Comparison of ENCODE assay signal across 28 cellular contexts in the genomic region with DNA sequence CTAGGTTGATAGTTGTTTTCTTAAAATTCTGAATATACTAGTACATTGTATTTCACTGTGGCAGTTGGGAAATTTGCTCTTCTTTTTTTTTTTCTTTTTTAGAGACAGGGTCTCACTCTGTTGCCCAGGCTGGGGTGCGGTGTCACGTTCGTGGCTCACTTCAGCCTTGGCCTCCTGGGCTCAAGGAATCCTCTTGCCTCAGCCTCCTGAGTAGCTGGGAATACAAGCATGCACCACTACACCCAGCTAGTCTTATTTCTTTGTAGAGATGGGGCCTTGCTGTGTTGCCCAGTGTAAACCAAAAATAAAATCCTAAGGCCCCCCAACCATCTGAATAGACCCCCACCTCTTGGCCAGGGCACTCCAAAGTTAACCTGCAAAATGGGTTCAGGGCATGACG.
A peak's percentile ranks its signal among the peaks of the same experiment; 100 is the strongest.
DNase-seq lines count a peak whose midpoint lies in the region; ATAC-seq, FAIRE-seq and TF ChIP-seq lines count a peak whose summit lies in the region.
"Had no signal": no experiment of that assay in that cellular context is flagged by ENCODE, and none has a peak within 500 bp of the region (broad histone marks: within the 10 kb centered on the region; RNA-seq: fewer than 3 reads in every experiment).

No MANE protein-coding gene starts in this region.

- no peak for DNase-seq in WTC11 (ENCODE audit: low spot score)
- no peak for DNase-seq in K562 (ENCODE audit: extremely low read depth in 1 of 4, low spot score in 3 of 4)
- no peak for DNase-seq in neural crest cell (ENCODE audit: low read depth, low spot score)
- no peak for DNase-seq in inferior parietal cortex (ENCODE audit: extremely low spot score)
- no peak for DNase-seq in PC-9
- DNase-seq in NCI-H748 treated with DMSO at 0.1 percent for 48 hours (lab: John Stamatoyannopoulos, UW): no peak
- DNase-seq in NCI-H2029 treated with DMSO at 0.1 percent for 48 hours (lab: John Stamatoyannopoulos, UW): no peak
- DNase-seq: 8988T; ACHN; BE2C; C1 segment of cervical spinal cord; CD4-positive, alpha-beta memory T cell; CD4-positive, CD25-positive, alpha-beta regulatory T cell; CD8-positive, alpha-beta memory T cell; COR-L47; DMS 273 treated with DMSO at 0.1 percent for 48 hours; DMS153; DMS53; DMS79; DND-41; EL; GDM1 had no signal

- H3K4me2 ChIP-seq in K562 (ENCODE audit: insufficient read depth, low read length): no peak overlapping the region
- H3K4me2 ChIP-seq in PC-9: no peak overlapping the region
- H3K4me2 ChIP-seq: BLaER1 had no signal

- no TSS peak for BruUV-seq in K562 (replicated peaks; lab: Mats Ljungman, UMichigan)
- BruUV-seq in PC-9 (replicated peaks; lab: Mats Ljungman, UMichigan): no TSS peak

- no peaks in the 10 kb centered on the region; the same call in none of the 2 replicates for H3F3A ChIP-seq in PC-9 (ENCODE audit: insufficient read depth, low read depth)

- H3K9me2 ChIP-seq in PC-9 (ENCODE audit: insufficient read depth): no peaks in the 10 kb centered on the region

- in situ Hi-C loops in K562 (cut with MboI): no loop called here

- H3K4me3 ChIP-seq in K562: no peak overlapping the region
- H3K4me3 ChIP-seq in PC-9: no peak overlapping the region
- H3K4me3 ChIP-seq: BLaER1, GM12878 had no signal

- H3K27ac Mint-ChIP-seq in WTC11: no peak overlapping the region
- H3K27ac Mint-ChIP-seq in neural crest cell (ENCODE audit: unreplicated experiment): peak overlapping the region; percentile 76
- H3K27ac Mint-ChIP-seq: CD4-positive, CD25-positive, alpha-beta regulatory T cell; CD8-positive, alpha-beta memory T cell had no signal

- ATAC-seq in WTC11 (no peak), K562 (no peak)
- ATAC-seq: GM12878 had no signal

- TF ChIP-seq EP300 in K562 (IDR thresholded peaks at IDR 0.05; ENCODE audit: low read length): no peak

- POLR2A ChIA-PET in WTC11 (lab: Charles Lee) (no interaction called here), K562 (lab: Yijun Ruan, JAX) (no interaction called here), PC-9 (lab: Charles Lee; ENCODE audit: unreplicated experiment) (no interaction called here)

- no peak for FAIRE-seq in K562 (lab: Jason Lieb, UNC)
- FAIRE-seq: A204.1, GM12878, GM12892, GM18507 had no signal

- peaks cover 22% of the 10 kb centered on the region for H3K9me3 Mint-ChIP-seq in WTC11
- H3K9me3 Mint-ChIP-seq in neural crest cell: peaks cover 19% of the 10 kb centered on the region
- H3K9me3 Mint-ChIP-seq: CD8-positive, alpha-beta memory T cell had no signal

- H4K20me1 ChIP-seq in K562 (replicated peaks; ENCODE audit: control insufficient read depth, insufficient read depth, low read length) (no peaks in the 10 kb centered on the region), PC-9 (ENCODE audit: insufficient read depth) (no peaks in the 10 kb centered on the region)
- H4K20me1 ChIP-seq: BLaER1 had no signal

- intact Hi-C loops in K562 (cut with micrococcal nuclease): no loop called here
- intact Hi-C loops in PC-9 (cut with micrococcal nuclease; ENCODE audit: unreplicated experiment): no loop called here

- no peaks in the 10 kb centered on the region for H3K36me3 ChIP-seq in K562 (ENCODE audit: control insufficient read depth, insufficient read depth, low read length)
- no peaks in the 10 kb centered on the region for H3K36me3 ChIP-seq in PC-9 (ENCODE audit: low read depth)

- H3K27me3 Mint-ChIP-seq in WTC11 (ENCODE audit: low read depth) (no peaks in the 10 kb centered on the region), neural crest cell (ENCODE audit: low read depth) (no peaks in the 10 kb centered on the region)
- H3K27me3 Mint-ChIP-seq: CD4-positive, alpha-beta memory T cell; CD4-positive, CD25-positive, alpha-beta regulatory T cell; CD8-positive, alpha-beta memory T cell had no signal

- CTCF ChIA-PET in WTC11 (lab: Charles Lee): no interaction called here
- CTCF ChIA-PET in K562 (lab: Yijun Ruan, JAX; ENCODE audit: low intra/inter-chr PET ratio): no interaction called here
- CTCF ChIA-PET in PC-9 (lab: Charles Lee): no interaction called here

- TF ChIP-seq CTCF in WTC11 (IDR thresholded peaks at IDR 0.05) (no peak), K562 (IDR thresholded peaks at IDR 0.05 in 2 of 3, conservative IDR thresholded peaks at IDR 0.05 in 1 of 3; ENCODE audit: insufficient read depth in 2 of 3, low read depth in 1 of 3, low read length in 3 of 3) (no peak), neural crest cell (conservative IDR thresholded peaks at IDR 0.05) (no peak), PC-9 (conservative IDR thresholded peaks at IDR 0.05) (no peak)

- TF ChIP-seq RAD21 in K562 (CRISPR knock-in tag; conservative IDR thresholded peaks at IDR 0.05 in 1 of 2, IDR thresholded peaks at IDR 0.05 in 1 of 2): no peak

- H3K4me1 ChIP-seq in K562 (replicated peaks in 1 of 2; ENCODE audit: control insufficient read depth in 2 of 2, insufficient read depth in 2 of 2, low read length in 2 of 2): no peaks in the 10 kb centered on the region; a peak in 1 of 5 replicates
- H3K4me1 ChIP-seq in PC-9 (replicated peaks; ENCODE audit: insufficient read depth): peaks cover 6% of the 10 kb centered on the region
- H3K4me1 ChIP-seq: BE2C had no signal

- H3K4me3 Mint-ChIP-seq in WTC11: no peak overlapping the region
- H3K4me3 Mint-ChIP-seq in neural crest cell: no peak overlapping the region
- H3K4me3 Mint-ChIP-seq: CD14-positive monocyte; CD4-positive, alpha-beta memory T cell; CD4-positive, CD25-positive, alpha-beta regulatory T cell; CD8-positive, alpha-beta memory T cell had no signal

- no peaks in the 10 kb centered on the region for H3K27me3 ChIP-seq in K562 (ENCODE audit: control insufficient read depth in 2 of 2, insufficient read depth in 2 of 2, low read length in 2 of 2)
- no peaks in the 10 kb centered on the region for H3K27me3 ChIP-seq in PC-9 (ENCODE audit: insufficient read depth, low read depth)
- H3K27me3 ChIP-seq: BE2C, BLaER1 had no signal

- no peak overlapping the region for H3K9ac ChIP-seq in K562 (ENCODE audit: insufficient read depth in 1 of 2, low read depth in 2 of 2, low read length in 2 of 2)
- H3K9ac ChIP-seq: BLaER1 had no signal

- H2AFZ ChIP-seq in K562 (ENCODE audit: low read depth, low read length) (no peak overlapping the region), PC-9 (no peak overlapping the region)

- no peaks in the 10 kb centered on the region for H3K79me2 ChIP-seq in K562 (ENCODE audit: control insufficient read depth, insufficient read depth, low read length)
- H3K79me2 ChIP-seq in PC-9 (ENCODE audit: low read depth): no peaks in the 10 kb centered on the region

- H3K9me3 ChIP-seq in K562 (replicated peaks; ENCODE audit: control insufficient read depth, insufficient read depth, low read depth, low read length) (no peaks in the 10 kb centered on the region), PC-9 (ENCODE audit: insufficient read depth, low read depth) (no peaks in the 10 kb centered on the region)
- H3K9me3 ChIP-seq: BE2C had no signal

- H3K36me3 Mint-ChIP-seq in WTC11 (peaks cover 16% of the 10 kb centered on the region), neural crest cell (ENCODE audit: low read depth) (peaks cover 24% of the 10 kb centered on the region)

- peaks cover 54% of the 10 kb centered on the region for H3K4me1 Mint-ChIP-seq in WTC11
- H3K4me1 Mint-ChIP-seq in neural crest cell: peaks cover 4% of the 10 kb centered on the region

- H3K9me1 ChIP-seq in K562 (ENCODE audit: control insufficient read depth, insufficient read depth, low read length): no peaks in the 10 kb centered on the region

- no CpG with 5 or more reads among the region's 4 CpGs for WGBS in K562 (ENCODE audit: insufficient coverage, low coverage, missing lambda C conversion rate)

- H3K27ac ChIP-seq in K562 (ENCODE audit: extremely low read depth, low read depth, low read length) (no peak overlapping the region), PC-9 (no peak overlapping the region)
- H3K27ac ChIP-seq: BLaER1 had no signal

- TF ChIP-seq POLR2A in K562 (conservative IDR thresholded peaks at IDR 0.05): no peak

TF ChIP-seq in WTC11, 78 proteins besides CTCF, POLR2A, EP300 and RAD21:
- TF ChIP-seq HMGA2 (CRISPR knock-in tag; IDR thresholded peaks at IDR 0.05) (no peak), NR1H2 (CRISPR knock-in tag; IDR thresholded peaks at IDR 0.05) (no peak), ZNF121 (CRISPR knock-in tag; IDR thresholded peaks at IDR 0.05) (peak; percentile 89)

TF ChIP-seq in K562, 482 proteins besides CTCF, POLR2A, EP300 and RAD21:
- TF ChIP-seq ZNF121 (CRISPR knock-in tag; conservative IDR thresholded peaks at IDR 0.05): peak; percentile 47; the same call in 1 of the 2 replicates
- TF ChIP-seq, protein P1, sequence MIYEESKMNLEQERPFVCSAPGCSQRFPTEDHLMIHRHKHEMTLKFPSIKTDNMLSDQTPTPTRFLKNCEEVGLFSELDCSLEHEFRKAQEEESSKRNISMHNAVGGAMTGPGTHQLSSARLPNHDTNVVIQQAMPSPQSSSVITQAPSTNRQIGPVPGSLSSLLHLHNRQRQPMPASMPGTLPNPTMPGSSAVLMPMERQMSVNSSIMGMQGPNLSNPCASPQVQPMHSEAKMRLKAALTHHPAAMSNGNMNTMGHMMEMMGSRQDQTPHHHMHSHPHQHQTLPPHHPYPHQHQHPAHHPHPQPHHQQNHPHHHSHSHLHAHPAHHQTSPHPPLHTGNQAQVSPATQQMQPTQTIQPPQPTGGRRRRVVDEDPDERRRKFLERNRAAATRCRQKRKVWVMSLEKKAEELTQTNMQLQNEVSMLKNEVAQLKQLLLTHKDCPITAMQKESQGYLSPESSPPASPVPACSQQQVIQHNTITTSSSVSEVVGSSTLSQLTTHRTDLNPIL (CRISPR knock-in tag; IDR thresholded peaks at IDR 0.05): no peak
TF ChIP-seq in K562: peak in this region for 1.
